In genomic region chr12:6613776-6614512, GRCh38 we compare ENCODE assay signal across 8 cellular contexts. TPM values are rescaled to one million over a fixed set of nuclear protein-coding genes. Genes with fewer than 3 reads are reported as not detected.
DNase-seq lines count a peak whose midpoint lies in the region; ATAC-seq and TF ChIP-seq lines count a peak whose summit lies in the region.

No MANE protein-coding gene starts in this region.

- POLR2A ChIA-PET in CD8-positive, alpha-beta T cell (lab: Charles Lee) = interaction anchor here (0.7 to 2.7 kb wide), 8 partner anchors 11 to 330 kb away, joined by 3 to 12 read pairs (median 6); partner anchors contain the start of genes C12orf57, COPS7A, LPAR5 and RNU7-1
- POLR2A ChIA-PET in HEK293T (lab: Yijun Ruan, JAX) = interaction anchor here (0.7 to 3.7 kb wide), 12 partner anchors 13 to 329 kb away, joined by 3 to 39 read pairs (median 6); partner anchors contain the start of genes C12orf57, COPS7A, GAPDH and MLF2
- POLR2A ChIA-PET in activated CD8-positive, alpha-beta T cell treated with anti-CD3 and anti-CD28 coated beads for 36 hours (lab: Charles Lee) = interaction anchor here (0.6 to 2.9 kb wide), 9 partner anchors 9 to 184 kb away, joined by 3 to 10 read pairs (median 3); partner anchors contain the start of genes LPAR5 and ZNF384

- no peak for TF ChIP-seq CTCF in CD8-positive, alpha-beta T cell (IDR thresholded peaks at IDR 0.05)
- no peak for TF ChIP-seq CTCF in activated CD8-positive, alpha-beta T cell treated with anti-CD3 and anti-CD28 coated beads for 36 hours (IDR thresholded peaks at IDR 0.05)

- no peak overlapping the region for H3K4me3 ChIP-seq in CD8-positive, alpha-beta T cell (ENCODE audit: low read depth, low read length)

- no peaks in the 10 kb centered on the region for H3K27me3 Mint-ChIP-seq in CD8-positive, alpha-beta T cell (ENCODE audit: low read depth)
- no peaks in the 10 kb centered on the region for H3K27me3 Mint-ChIP-seq in activated CD8-positive, alpha-beta T cell treated with anti-CD3 and anti-CD28 coated beads for 36 hours

- intact Hi-C loops in CD8-positive, alpha-beta T cell (cut with DNase I, micrococcal nuclease) = no loop called here
- intact Hi-C loops in activated CD8-positive, alpha-beta T cell treated with anti-CD3 and anti-CD28 coated beads for 36 hours (cut with micrococcal nuclease) = no loop called here

- peak; percentile 43 for ATAC-seq in CD8-positive, alpha-beta T cell
- peak; percentile 38 for ATAC-seq in activated CD8-positive, alpha-beta T cell treated with anti-CD3 and anti-CD28 coated beads for 36 hours
- ATAC-seq in HG03460 (IDR thresholded peaks at IDR 0.05; ENCODE audit: unreplicated experiment) = no peak

- H3K4me1 ChIP-seq in CD8-positive, alpha-beta T cell (ENCODE audit: insufficient read depth, low read length) = peaks cover 37% of the 10 kb centered on the region

- no peak for TF ChIP-seq POLR2A in erythroblast (IDR thresholded peaks at IDR 0.05; ENCODE audit: low read length)

- peak overlapping the region; percentile 90 for H3K27ac Mint-ChIP-seq in CD8-positive, alpha-beta T cell
- peak overlapping the region; percentile 68 for H3K27ac Mint-ChIP-seq in activated CD8-positive, alpha-beta T cell treated with anti-CD3 and anti-CD28 coated beads for 36 hours

- H3K27me3 ChIP-seq in CD8-positive, alpha-beta T cell (ENCODE audit: insufficient read depth, low read length) = no peaks in the 10 kb centered on the region

- no peaks in the 10 kb centered on the region for H3K9me3 ChIP-seq in CD8-positive, alpha-beta T cell (ENCODE audit: low read length)

- peaks cover 55% of the 10 kb centered on the region for H3K4me1 Mint-ChIP-seq in CD8-positive, alpha-beta T cell (ENCODE audit: low read depth)
- H3K4me1 Mint-ChIP-seq in activated CD8-positive, alpha-beta T cell treated with anti-CD3 and anti-CD28 coated beads for 36 hours (ENCODE audit: low read depth) = peaks cover 46% of the 10 kb centered on the region

- H3K27ac ChIP-seq in CD8-positive, alpha-beta T cell (ENCODE audit: low read depth, low read length) = no peak overlapping the region
- peak overlapping the region; percentile 100 for H3K27ac ChIP-seq in temporal lobe (ENCODE audit: low read depth, low read length)

- CTCF ChIA-PET in CD8-positive, alpha-beta T cell (lab: Charles Lee) = interaction anchor here (0.9 to 2.1 kb wide), 9 partner anchors 11 to 219 kb away, joined by 3 to 7 read pairs (median 4); partner anchors contain the start of genes LPAR5 and PTMS
- CTCF ChIA-PET in HEK293T (lab: Yijun Ruan, JAX) = interaction anchor here (0.6 to 2.3 kb wide), 13 partner anchors 8 to 308 kb away, joined by 3 to 11 read pairs (median 4); partner anchors contain the start of genes MLF2, NOP2 and ZNF384
- CTCF ChIA-PET in activated CD8-positive, alpha-beta T cell treated with anti-CD3 and anti-CD28 coated beads for 36 hours (lab: Charles Lee) = interaction anchor here (1.0 to 3.9 kb wide), 6 partner anchors 18 to 139 kb away, joined by 3 to 21 read pairs (median 4); partner anchors contain the start of genes LPAR5 and MLF2

- H3K36me3 Mint-ChIP-seq in CD8-positive, alpha-beta T cell = peaks cover 5% of the 10 kb centered on the region
- no peaks in the 10 kb centered on the region for H3K36me3 Mint-ChIP-seq in activated CD8-positive, alpha-beta T cell treated with anti-CD3 and anti-CD28 coated beads for 36 hours (ENCODE audit: low read depth)

- no peak overlapping the region for H3K4me3 Mint-ChIP-seq in CD8-positive, alpha-beta T cell
- H3K4me3 Mint-ChIP-seq in activated CD8-positive, alpha-beta T cell treated with anti-CD3 and anti-CD28 coated beads for 36 hours = no peak overlapping the region

- DNase-seq in CD8-positive, alpha-beta T cell = peak in 5 of 7 experiments; percentile 36 to 75 (median 59)
- DNase-seq in HEK293T (ENCODE audit: extremely low spot score) (peak; percentile 87), NCI-H510A treated with DMSO at 0.1 percent for 48 hours (lab: John Stamatoyannopoulos, UW) (peak; percentile 83), erythroblast (lab: John Stamatoyannopoulos, UW) (peak; percentile 96 to 97), mesenteric fat pad (ENCODE audit: low spot score) (peak; percentile 94)
- DNase-seq in activated CD8-positive, alpha-beta T cell treated with anti-CD3 and anti-CD28 coated beads for 36 hours = peak; percentile 63

- H3K9me3 Mint-ChIP-seq in CD8-positive, alpha-beta T cell = no peaks in the 10 kb centered on the region
- no peaks in the 10 kb centered on the region for H3K9me3 Mint-ChIP-seq in activated CD8-positive, alpha-beta T cell treated with anti-CD3 and anti-CD28 coated beads for 36 hours

- peaks cover 3% of the 10 kb centered on the region for H3K36me3 ChIP-seq in CD8-positive, alpha-beta T cell (ENCODE audit: insufficient read depth, low read length)

TF ChIP-seq in HEK293T, 16 proteins besides CTCF, POLR2A, EP300 and RAD21:
- TF ChIP-seq HDGF (IDR thresholded peaks at IDR 0.05; ENCODE audit: borderline replicate concordance) = 0 out of 2 replicates have a peak, but pooled peaks have one; percentile 57
- peak; percentile 92 for TF ChIP-seq TARDBP (IDR thresholded peaks at IDR 0.05)
- TF ChIP-seq LEF1 (IDR thresholded peaks at IDR 0.05; ENCODE audit: borderline replicate concordance) = no peak
TF ChIP-seq in HEK293T: peak in this region for 2.

RNA-seq across cellular contexts. Expression of gene CHD4, which starts 6.8 kb away (rescaled TPM):
- 100 to 1,000 TPM; 289 to 295 TPM for total RNA-seq in CD8-positive, alpha-beta T cell
- total RNA-seq in activated CD8-positive, alpha-beta T cell treated with anti-CD3 and anti-CD28 coated beads for 36 hours = 100 to 1,000 TPM; 273 to 277 TPM
- total RNA-seq in mesenteric fat pad (218 TPM), temporal lobe (171 TPM)

RNA-seq across cellular contexts. Expression of gene LPAR5, which starts 21.8 kb away (rescaled TPM):
- 1 to 10 TPM; 5.8 to 6.8 TPM for total RNA-seq in CD8-positive, alpha-beta T cell
- 1 to 10 TPM; 6.6 to 8.1 TPM for total RNA-seq in activated CD8-positive, alpha-beta T cell treated with anti-CD3 and anti-CD28 coated beads for 36 hours
- total RNA-seq in mesenteric fat pad = 2.5 TPM
- 0.49 TPM for total RNA-seq in temporal lobe

RNA-seq across cellular contexts. Expression of gene ACRBP, which starts 33.3 kb away (rescaled TPM):
- 1 to 10 TPM; 1.2 to 1.7 TPM for total RNA-seq in CD8-positive, alpha-beta T cell
- total RNA-seq in activated CD8-positive, alpha-beta T cell treated with anti-CD3 and anti-CD28 coated beads for 36 hours = 1 to 10 TPM; 1.3 to 2.0 TPM
- total RNA-seq in mesenteric fat pad (2.5 TPM), temporal lobe (0.25 TPM)

RNA-seq across cellular contexts. Expression of gene NOP2, which starts 45.9 kb away (rescaled TPM):
- total RNA-seq in CD8-positive, alpha-beta T cell = 10 to 100 TPM; 74.4 to 83.6 TPM
- total RNA-seq in activated CD8-positive, alpha-beta T cell treated with anti-CD3 and anti-CD28 coated beads for 36 hours = 10 to 100 TPM; 87.9 to 89.4 TPM
- total RNA-seq in mesenteric fat pad (56.0 TPM), temporal lobe (8.4 TPM)

RNA-seq across cellular contexts. Expression of gene ING4, which starts 49.0 kb away (rescaled TPM):
- 10 to 100 TPM; 14.1 to 15.9 TPM for total RNA-seq in CD8-positive, alpha-beta T cell
- 10 to 100 TPM; 16.6 to 16.7 TPM for total RNA-seq in activated CD8-positive, alpha-beta T cell treated with anti-CD3 and anti-CD28 coated beads for 36 hours
- total RNA-seq in mesenteric fat pad = 16.7 TPM
- total RNA-seq in temporal lobe = 83.1 TPM
